In the genomic region with DNA sequence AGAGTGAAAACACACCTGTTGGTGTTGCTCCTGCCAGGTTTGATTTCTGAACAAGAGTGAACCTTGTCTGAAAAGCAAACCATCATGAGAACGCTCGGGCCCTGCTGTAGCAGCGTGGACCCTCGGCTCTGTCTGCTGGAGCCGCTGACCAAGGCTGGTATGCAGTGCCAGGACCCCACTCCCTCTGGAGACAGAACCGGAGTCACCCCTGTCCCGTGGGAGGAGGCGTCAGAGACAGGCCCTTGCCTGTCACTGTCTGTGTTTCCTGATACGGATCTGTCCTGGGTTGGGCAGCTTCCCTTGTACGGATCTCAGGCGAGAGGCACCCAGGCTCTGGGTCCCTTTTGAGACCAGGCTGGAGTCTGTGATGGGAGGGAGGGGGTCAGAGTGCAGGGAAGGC, we compare ENCODE assay signal across 16 cellular contexts.
DNase-seq lines count a peak whose midpoint lies in the region; ATAC-seq, FAIRE-seq and TF ChIP-seq lines count a peak whose summit lies in the region.
"Had no signal": no experiment of that assay in that cellular context is flagged by ENCODE, and none has a peak within 500 bp of the region (broad histone marks: within the 10 kb centered on the region; RNA-seq: fewer than 3 reads in every experiment).

No MANE protein-coding gene starts in this region.

- in situ Hi-C loops in HepG2 (cut with HindIII; ENCODE audit: extremely low pct_ligation_motif_present, low pct_unique_long_range_greater_than_20kb) = no loop called here
- in situ Hi-C loops in GM13976 (cut with MboI; ENCODE audit: low sequenced_read_pairs, unreplicated experiment) = no loop called here

- peak in 2 of 3 donors; percentile 27 to 39 for DNase-seq in right lobe of liver
- no peak for DNase-seq in HepG2 (ENCODE audit: low spot score)
- DNase-seq in H1 (ENCODE audit: low read depth in 1 of 2, low spot score in 2 of 2) = no peak
- no peak for DNase-seq in neuronal stem cell (ENCODE audit: low spot score)
- DNase-seq in ureter (ENCODE audit: low spot score) = peak; percentile 31
- DNase-seq in retina = no peak
- DNase-seq in GM13976 (ENCODE audit: low spot score) = no peak
- DNase-seq: ACHN, DMS79, KG1, NCI-H1105 treated with DMSO at 0.1 percent for 48 hours, NCI-H1694, NCI-H748 treated with DMSO at 0.1 percent for 48 hours, PC-3, RPMI8226 had no signal

- H3K9me3 ChIP-seq in right lobe of liver (no peaks in the 10 kb centered on the region), HepG2 (ENCODE audit: low read length) (no peaks in the 10 kb centered on the region), H1 (ENCODE audit: insufficient read depth in 2 of 2, low read depth in 1 of 2, low read length in 1 of 2) (no peaks in the 10 kb centered on the region), neuronal stem cell (replicated peaks in 1 of 2; ENCODE audit: control insufficient read depth in 2 of 2, insufficient read depth in 1 of 2, low read depth in 1 of 2, low read length in 2 of 2) (no peaks in the 10 kb centered on the region)

- H3K18ac ChIP-seq in H1 (ENCODE audit: extremely low read depth, low read length) = no peak overlapping the region
- peak overlapping the region; percentile 68 for H3K18ac ChIP-seq in neuronal stem cell (ENCODE audit: low read length)

- no peak overlapping the region for H4K8ac ChIP-seq in H1 (ENCODE audit: extremely low read depth, insufficient read depth, low read length)
- no peak overlapping the region for H4K8ac ChIP-seq in neuronal stem cell (ENCODE audit: low read depth, low read length)

- H3K4me3 ChIP-seq in right lobe of liver (no peak overlapping the region), HepG2 (replicated peaks in 1 of 3; ENCODE audit: insufficient read depth in 1 of 3, low read depth in 2 of 3, low read length in 3 of 3) (no peak overlapping the region), H1 (ENCODE audit: extremely low read depth in 1 of 4, insufficient read depth in 2 of 4, low read depth in 3 of 4, low read length in 4 of 4) (no peak overlapping the region), neuronal stem cell (ENCODE audit: low read length in 2 of 2) (peak overlapping the region in 1 of 2 donors; percentile 16)

- H2BK15ac ChIP-seq in H1 (ENCODE audit: low read length) (no peak overlapping the region), neuronal stem cell (ENCODE audit: low read length) (no peak overlapping the region)

- H3K4ac ChIP-seq in H1 (replicated peaks; ENCODE audit: insufficient read length, low read depth, low read length) (no peak overlapping the region), neuronal stem cell (ENCODE audit: low read length) (no peak overlapping the region)

- H2BK5ac ChIP-seq in H1 (ENCODE audit: low read depth, low read length) = no peak overlapping the region
- H2BK5ac ChIP-seq in neuronal stem cell (ENCODE audit: low read length) = no peak overlapping the region

- H2AK5ac ChIP-seq in H1 (ENCODE audit: low read depth, low read length) (no peak overlapping the region), neuronal stem cell (ENCODE audit: low read depth, low read length) (no peak overlapping the region)

- H2BK20ac ChIP-seq in H1 (ENCODE audit: low read length) = no peak overlapping the region

- intact Hi-C loops in right lobe of liver (cut with DNase I) = no loop called here
- intact Hi-C loops in HepG2 (cut with micrococcal nuclease; ENCODE audit: unreplicated experiment) = no loop called here

- H3K36me3 ChIP-seq in right lobe of liver = no peaks in the 10 kb centered on the region
- H3K36me3 ChIP-seq in HepG2 (replicated peaks in 1 of 2; ENCODE audit: control insufficient read depth in 1 of 2, insufficient read depth in 2 of 2, low read length in 2 of 2) = no peaks in the 10 kb centered on the region
- H3K36me3 ChIP-seq in H1 (ENCODE audit: control insufficient read depth in 2 of 4, insufficient read depth in 4 of 4, low read length in 3 of 4) = no peaks in the 10 kb centered on the region
- H3K36me3 ChIP-seq in neuronal stem cell (replicated peaks in 1 of 2; ENCODE audit: control insufficient read depth in 2 of 2, insufficient read depth in 2 of 2, low read length in 2 of 2) = no peaks in the 10 kb centered on the region

- FAIRE-seq in HepG2 (lab: Jason Lieb, UNC) (no peak), H1 (lab: Jason Lieb, UNC) (no peak)

- POLR2A ChIA-PET in HepG2 (lab: Yijun Ruan, JAX) = no interaction called here
- POLR2A ChIA-PET in H1 (lab: Charles Lee; ENCODE audit: partially characterized antibody) = no interaction called here

- no peak overlapping the region for H4K5ac ChIP-seq in H1 (ENCODE audit: insufficient read length, low read depth, low read length)

- H3K4me1 ChIP-seq in right lobe of liver (no peaks in the 10 kb centered on the region), HepG2 (ENCODE audit: insufficient read depth, low read length) (peaks cover 11% of the 10 kb centered on the region; the same call in 1 of the 2 replicates), H1 (replicated peaks in 1 of 4; ENCODE audit: control insufficient read depth in 3 of 4, insufficient read depth in 4 of 4, low read length in 3 of 4) (no peaks in the 10 kb centered on the region), neuronal stem cell (ENCODE audit: control insufficient read depth in 2 of 2, insufficient read depth in 1 of 2, low read depth in 1 of 2, low read length in 2 of 2) (no peaks in the 10 kb centered on the region)

- TF ChIP-seq POLR2A in right lobe of liver (IDR thresholded peaks at IDR 0.05) (no peak), HepG2 (IDR thresholded peaks at IDR 0.05; ENCODE audit: insufficient read depth in 1 of 2, low read depth in 2 of 2, low read length in 2 of 2) (no peak), H1 (IDR thresholded peaks at IDR 0.05; ENCODE audit: control extremely low read depth in 1 of 2, low read depth in 2 of 2, low read length in 2 of 2) (no peak)

- H3K27ac ChIP-seq in right lobe of liver = no peak overlapping the region
- no peak overlapping the region for H3K27ac ChIP-seq in HepG2 (ENCODE audit: extremely low read length, insufficient read depth, low read length)
- no peak overlapping the region for H3K27ac ChIP-seq in H1 (ENCODE audit: low read depth, low read length)
- H3K27ac ChIP-seq in neuronal stem cell (replicated peaks; ENCODE audit: low read length) = no peak overlapping the region

- no peak for TF ChIP-seq EP300 in HepG2 (IDR thresholded peaks at IDR 0.05; ENCODE audit: low read depth in 2 of 2, low read length in 2 of 2)
- TF ChIP-seq EP300 in HepG2 (CRISPR knock-in tag; IDR thresholded peaks at IDR 0.05; ENCODE audit: borderline replicate concordance) = no peak
- no peak for TF ChIP-seq EP300 in H1 (IDR thresholded peaks at IDR 0.05; ENCODE audit: borderline replicate concordance in 1 of 2, low read depth in 2 of 2, low read length in 2 of 2)

- H3K9ac ChIP-seq in HepG2 (ENCODE audit: insufficient read depth, low read depth, low read length) (no peak overlapping the region), H1 (replicated peaks in 1 of 4; ENCODE audit: extremely low read depth in 1 of 4, low read depth in 3 of 4, low read length in 3 of 4) (no peak overlapping the region), neuronal stem cell (ENCODE audit: low read depth, low read length, poor library complexity) (peak overlapping the region; percentile 61)

- TF ChIP-seq RAD21 in HepG2 (CRISPR knock-in tag; IDR thresholded peaks at IDR 0.05) (no peak), H1 (IDR thresholded peaks at IDR 0.05 in 1 of 2, conservative IDR thresholded peaks at IDR 0.05 in 1 of 2; ENCODE audit: low read depth in 2 of 2, low read length in 2 of 2) (no peak)

- no peak overlapping the region for H4K91ac ChIP-seq in H1 (replicated peaks; ENCODE audit: insufficient read length, low read length)
- no peak overlapping the region for H4K91ac ChIP-seq in neuronal stem cell (ENCODE audit: low read depth, low read length, poor library complexity)

- H3K79me1 ChIP-seq in H1 (ENCODE audit: low read depth, low read length) = no peaks in the 10 kb centered on the region
- no peaks in the 10 kb centered on the region for H3K79me1 ChIP-seq in neuronal stem cell (ENCODE audit: low read depth, low read length)

- peak overlapping the region; percentile 75; the same call in 1 of the 2 replicates for H2BK12ac ChIP-seq in H1 (ENCODE audit: low read depth, low read length)
- no peak overlapping the region for H2BK12ac ChIP-seq in neuronal stem cell (ENCODE audit: low read length)

- no peak overlapping the region for H3K14ac ChIP-seq in H1 (ENCODE audit: insufficient read length)
- no peak overlapping the region for H3K14ac ChIP-seq in neuronal stem cell (ENCODE audit: low read length)

- H3K56ac ChIP-seq in H1 (replicated peaks; ENCODE audit: insufficient read length, low read depth, low read length) = no peak overlapping the region

- H3K23me2 ChIP-seq in H1 (ENCODE audit: low read depth, low read length) = no peaks in the 10 kb centered on the region

- no peak overlapping the region for H3K23ac ChIP-seq in H1 (ENCODE audit: insufficient read length)
- peak overlapping the region; percentile 75 for H3K23ac ChIP-seq in neuronal stem cell (ENCODE audit: low read depth, low read length, poor library complexity)

- TF ChIP-seq CTCF in right lobe of liver (IDR thresholded peaks at IDR 0.05) = no peak
- no peak for TF ChIP-seq CTCF in HepG2 (CRISPR knock-in tag; IDR thresholded peaks at IDR 0.05)
- TF ChIP-seq CTCF in H1 (IDR thresholded peaks at IDR 0.05; ENCODE audit: control extremely low read depth in 1 of 3, insufficient read depth in 1 of 3, low read depth in 1 of 3, low read length in 3 of 3) = no peak
- no peak for TF ChIP-seq CTCF in GM13976 (IDR thresholded peaks at IDR 0.05; ENCODE audit: borderline replicate concordance, control extremely low read depth, extremely low read depth, insufficient read depth, missing control alignments)

- H4K20me1 ChIP-seq in HepG2 (ENCODE audit: insufficient read depth, low read length) (no peaks in the 10 kb centered on the region), H1 (replicated peaks in 1 of 2; ENCODE audit: control insufficient read depth in 1 of 2, insufficient read depth in 2 of 2, low read length in 2 of 2) (no peaks in the 10 kb centered on the region)

- no TSS peak for BruUV-seq in HepG2 (replicated peaks; lab: Mats Ljungman, UMichigan)

- H2BK120ac ChIP-seq in H1 (replicated peaks; ENCODE audit: low read depth, low read length) = no peak overlapping the region
- no peak overlapping the region for H2BK120ac ChIP-seq in neuronal stem cell (ENCODE audit: low read depth, low read length)

- ATAC-seq in right lobe of liver (no peak), HepG2 (no peak), HG02798 (IDR thresholded peaks at IDR 0.05; ENCODE audit: poor library complexity, unreplicated experiment) (no peak)
- ATAC-seq: PC-3 had no signal

- WGBS in right lobe of liver (ENCODE audit: insufficient coverage, low coverage, low lambda C conversion rate, missing lambda C conversion rate) = 75% methylated on average over 4 of the region's 11 CpGs
- 80% methylated on average over 1 of the region's 11 CpGs for WGBS in HepG2 (ENCODE audit: low lambda C conversion rate)
- WGBS in H1 (ENCODE audit: extremely low coverage in 1 of 2, insufficient coverage in 1 of 2, insufficient read length in 1 of 2, insufficient replicate concordance in 2 of 2, low coverage in 1 of 2, low lambda C conversion rate in 2 of 2, missing lambda C conversion rate in 1 of 2), 2 experiments = 78% methylated on average over 10 of the region's 11 CpGs; no CpG with 5 or more reads in 1 of the 2 experiments
- WGBS in neuronal stem cell (ENCODE audit: extremely low coverage in 2 of 2, insufficient read length in 2 of 2, insufficient replicate concordance in 1 of 2), 2 donors = no CpG with 5 or more reads among the region's 11 CpGs

- CTCF ChIA-PET in HepG2 (lab: Yijun Ruan, JAX; ENCODE audit: low intra/inter-chr PET ratio, low total read pairs) = no interaction called here
- CTCF ChIA-PET in H1 (lab: Charles Lee; ENCODE audit: partially characterized antibody) = no interaction called here

- H3K27me3 ChIP-seq in right lobe of liver (no peaks in the 10 kb centered on the region), HepG2 (ENCODE audit: control insufficient read depth in 1 of 2, insufficient read depth in 2 of 2, low read length in 2 of 2) (no peaks in the 10 kb centered on the region), H1 (replicated peaks in 1 of 4; ENCODE audit: control insufficient read depth in 3 of 4, extremely low read depth in 1 of 4, insufficient read depth in 3 of 4, low read length in 3 of 4) (no peaks in the 10 kb centered on the region), neuronal stem cell (ENCODE audit: control insufficient read depth in 3 of 3, insufficient read depth in 3 of 3, low read depth in 1 of 3, low read length in 3 of 3) (peaks cover 0 to 22% (median 0%) of the 10 kb centered on the region in 3 experiments)

- H3K4me2 ChIP-seq in HepG2 (ENCODE audit: low read depth, low read length) (no peak overlapping the region), H1 (ENCODE audit: insufficient read depth in 1 of 2, low read depth in 2 of 2, low read length in 2 of 2) (no peak overlapping the region), neuronal stem cell (ENCODE audit: insufficient read depth, low read length, poor library complexity, severe bottlenecking) (no peak overlapping the region)

- H2AFZ ChIP-seq in HepG2 (ENCODE audit: low read length) = no peak overlapping the region
- no peak overlapping the region for H2AFZ ChIP-seq in H1 (ENCODE audit: low read length)
- H2AFZ ChIP-seq in neuronal stem cell (ENCODE audit: low read length) = no peak overlapping the region

- no peaks in the 10 kb centered on the region for H3K79me2 ChIP-seq in HepG2 (ENCODE audit: insufficient read depth, low read length)
- H3K79me2 ChIP-seq in H1 (ENCODE audit: control insufficient read depth in 1 of 2, insufficient read depth in 2 of 2, low read length in 2 of 2) = no peaks in the 10 kb centered on the region

Comparison
In these comparisons a context has a peak if more than half of its experiments do, and no peak if none do; other contexts are left out.
1. DNase-seq: peak in right lobe of liver (2 of 3) and ureter (single experiment); none in HepG2 (single experiment), H1 (0 of 2), neuronal stem cell (single experiment), retina (single experiment) and GM13976 (single experiment).